1 cellular context compared by ENCODE assay signal in the genomic region with DNA sequence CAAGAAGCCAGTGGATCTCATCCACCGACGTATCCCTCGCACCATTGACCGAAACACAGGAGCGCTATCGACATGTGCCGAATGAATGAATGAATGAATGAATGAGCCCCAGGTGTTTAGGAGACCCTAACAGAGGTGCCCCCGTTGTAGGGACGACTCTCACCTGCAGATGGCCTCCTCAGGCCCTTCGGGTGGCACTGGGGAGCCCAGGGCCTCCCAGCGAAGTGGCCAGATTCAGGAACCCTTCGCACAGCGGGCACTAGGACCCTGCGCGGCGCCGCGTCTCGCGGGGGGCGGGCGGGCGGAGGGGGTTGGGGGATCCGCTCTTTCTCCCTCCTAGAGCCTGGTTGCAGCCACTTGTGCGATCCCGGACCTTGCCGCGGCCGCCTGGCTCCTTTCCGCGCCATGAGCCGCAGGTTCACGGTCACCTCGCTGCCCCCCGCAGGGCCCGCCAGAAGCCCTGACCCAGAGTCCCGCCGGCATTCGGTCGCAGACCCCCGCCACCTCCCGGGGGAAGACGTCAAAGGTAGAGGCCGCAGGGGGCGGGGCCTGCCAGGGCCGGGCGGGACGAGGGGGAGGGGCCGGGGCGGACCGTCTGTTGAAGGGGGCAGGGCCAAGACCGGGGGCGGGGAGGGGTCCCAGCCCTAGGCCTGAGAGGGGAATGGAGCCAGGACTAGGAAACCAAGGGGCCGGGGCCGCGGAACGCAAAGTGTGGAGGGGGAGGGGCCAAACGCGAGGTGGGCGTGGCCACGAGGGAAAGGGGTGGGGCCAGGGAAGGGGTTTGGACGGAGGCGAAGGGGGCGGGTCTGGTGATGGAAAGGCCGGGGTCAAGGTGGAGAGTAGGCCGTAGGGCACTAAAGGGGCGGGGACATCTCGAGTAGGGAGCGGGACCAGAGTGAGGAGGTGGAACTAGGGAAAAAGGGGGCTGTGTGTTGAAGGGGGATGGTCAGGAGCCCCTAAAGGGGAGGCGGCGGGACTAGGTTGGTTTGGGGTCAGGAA.
TF ChIP-seq lines count a peak whose summit lies in the region.

No MANE protein-coding gene starts in this region.

TF ChIP-seq in HepG2, 621 proteins besides CTCF, POLR2A, EP300 and RAD21 (continues in another document):
- peak; percentile 97 for TF ChIP-seq ZNF24 (IDR thresholded peaks at IDR 0.05)
- peak; percentile 77; the same call in 1 of the 2 replicates for TF ChIP-seq HES4 (CRISPR knock-in tag; IDR thresholded peaks at IDR 0.05; ENCODE audit: borderline replicate concordance)
- TF ChIP-seq ZNF225 (CRISPR knock-in tag; IDR thresholded peaks at IDR 0.05) = no peak
- TF ChIP-seq GABPB1 (CRISPR knock-in tag; IDR thresholded peaks at IDR 0.05) = peak; percentile 64; the same call in 1 of the 2 replicates
- TF ChIP-seq, protein P1, sequence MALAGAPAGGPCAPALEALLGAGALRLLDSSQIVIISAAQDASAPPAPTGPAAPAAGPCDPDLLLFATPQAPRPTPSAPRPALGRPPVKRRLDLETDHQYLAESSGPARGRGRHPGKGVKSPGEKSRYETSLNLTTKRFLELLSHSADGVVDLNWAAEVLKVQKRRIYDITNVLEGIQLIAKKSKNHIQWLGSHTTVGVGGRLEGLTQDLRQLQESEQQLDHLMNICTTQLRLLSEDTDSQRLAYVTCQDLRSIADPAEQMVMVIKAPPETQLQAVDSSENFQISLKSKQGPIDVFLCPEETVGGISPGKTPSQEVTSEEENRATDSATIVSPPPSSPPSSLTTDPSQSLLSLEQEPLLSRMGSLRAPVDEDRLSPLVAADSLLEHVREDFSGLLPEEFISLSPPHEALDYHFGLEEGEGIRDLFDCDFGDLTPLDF (CRISPR knock-in tag; IDR thresholded peaks at IDR 0.05) = no peak
- TF ChIP-seq CHCHD3 (CRISPR knock-in tag; IDR thresholded peaks at IDR 0.05) = no peak
- TF ChIP-seq NPAS2 (CRISPR knock-in tag; IDR thresholded peaks at IDR 0.05; ENCODE audit: borderline replicate concordance) = no peak
- TF ChIP-seq, protein P2, sequence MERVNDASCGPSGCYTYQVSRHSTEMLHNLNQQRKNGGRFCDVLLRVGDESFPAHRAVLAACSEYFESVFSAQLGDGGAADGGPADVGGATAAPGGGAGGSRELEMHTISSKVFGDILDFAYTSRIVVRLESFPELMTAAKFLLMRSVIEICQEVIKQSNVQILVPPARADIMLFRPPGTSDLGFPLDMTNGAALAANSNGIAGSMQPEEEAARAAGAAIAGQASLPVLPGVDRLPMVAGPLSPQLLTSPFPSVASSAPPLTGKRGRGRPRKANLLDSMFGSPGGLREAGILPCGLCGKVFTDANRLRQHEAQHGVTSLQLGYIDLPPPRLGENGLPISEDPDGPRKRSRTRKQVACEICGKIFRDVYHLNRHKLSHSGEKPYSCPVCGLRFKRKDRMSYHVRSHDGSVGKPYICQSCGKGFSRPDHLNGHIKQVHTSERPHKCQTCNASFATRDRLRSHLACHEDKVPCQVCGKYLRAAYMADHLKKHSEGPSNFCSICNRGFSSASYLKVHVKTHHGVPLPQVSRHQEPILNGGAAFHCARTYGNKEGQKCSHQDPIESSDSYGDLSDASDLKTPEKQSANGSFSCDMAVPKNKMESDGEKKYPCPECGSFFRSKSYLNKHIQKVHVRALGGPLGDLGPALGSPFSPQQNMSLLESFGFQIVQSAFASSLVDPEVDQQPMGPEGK (CRISPR knock-in tag; IDR thresholded peaks at IDR 0.05) = peak; percentile 73
- TF ChIP-seq GABPA (IDR thresholded peaks at IDR 0.05; ENCODE audit: low read depth, low read length) = no peak
- no peak; the same call in 1 of the 2 replicates for TF ChIP-seq GABPA (CRISPR knock-in tag; IDR thresholded peaks at IDR 0.05; ENCODE audit: low read depth)
- peak; percentile 16; the same call in 1 of the 2 replicates for TF ChIP-seq ZNF124 (CRISPR knock-in tag; IDR thresholded peaks at IDR 0.05)
- peak; percentile 68; the same call in 1 of the 2 replicates for TF ChIP-seq ZNF782 (CRISPR knock-in tag; IDR thresholded peaks at IDR 0.05; ENCODE audit: borderline replicate concordance)
- TF ChIP-seq, protein P3, sequence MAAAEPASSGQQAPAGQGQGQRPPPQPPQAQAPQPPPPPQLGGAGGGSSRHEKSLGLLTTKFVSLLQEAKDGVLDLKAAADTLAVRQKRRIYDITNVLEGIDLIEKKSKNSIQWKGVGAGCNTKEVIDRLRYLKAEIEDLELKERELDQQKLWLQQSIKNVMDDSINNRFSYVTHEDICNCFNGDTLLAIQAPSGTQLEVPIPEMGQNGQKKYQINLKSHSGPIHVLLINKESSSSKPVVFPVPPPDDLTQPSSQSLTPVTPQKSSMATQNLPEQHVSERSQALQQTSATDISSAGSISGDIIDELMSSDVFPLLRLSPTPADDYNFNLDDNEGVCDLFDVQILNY (CRISPR knock-in tag; conservative IDR thresholded peaks at IDR 0.05) = no peak; the same call in 1 of the 2 replicates
- TF ChIP-seq PHF8 (CRISPR knock-in tag; IDR thresholded peaks at IDR 0.05) = peak; percentile 84
- TF ChIP-seq NCOR1 (IDR thresholded peaks at IDR 0.05; ENCODE audit: borderline replicate concordance, low read length) = peak; percentile 40; the same call in 1 of the 2 replicates
- no peak for TF ChIP-seq REXO4 (CRISPR knock-in tag; IDR thresholded peaks at IDR 0.05; ENCODE audit: borderline replicate concordance)
- TF ChIP-seq, protein P4, sequence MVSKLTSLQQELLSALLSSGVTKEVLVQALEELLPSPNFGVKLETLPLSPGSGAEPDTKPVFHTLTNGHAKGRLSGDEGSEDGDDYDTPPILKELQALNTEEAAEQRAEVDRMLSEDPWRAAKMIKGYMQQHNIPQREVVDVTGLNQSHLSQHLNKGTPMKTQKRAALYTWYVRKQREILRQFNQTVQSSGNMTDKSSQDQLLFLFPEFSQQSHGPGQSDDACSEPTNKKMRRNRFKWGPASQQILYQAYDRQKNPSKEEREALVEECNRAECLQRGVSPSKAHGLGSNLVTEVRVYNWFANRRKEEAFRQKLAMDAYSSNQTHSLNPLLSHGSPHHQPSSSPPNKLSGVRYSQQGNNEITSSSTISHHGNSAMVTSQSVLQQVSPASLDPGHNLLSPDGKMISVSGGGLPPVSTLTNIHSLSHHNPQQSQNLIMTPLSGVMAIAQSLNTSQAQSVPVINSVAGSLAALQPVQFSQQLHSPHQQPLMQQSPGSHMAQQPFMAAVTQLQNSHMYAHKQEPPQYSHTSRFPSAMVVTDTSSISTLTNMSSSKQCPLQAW (CRISPR knock-in tag; IDR thresholded peaks at IDR 0.05) = peak; percentile 63; the same call in 1 of the 2 replicates
- no peak for TF ChIP-seq ZBTB21 (CRISPR knock-in tag; IDR thresholded peaks at IDR 0.05)
- 0 out of 2 replicates have a peak, but pooled peaks have one; percentile 53 for TF ChIP-seq ZNF510 (CRISPR knock-in tag; IDR thresholded peaks at IDR 0.05; ENCODE audit: low read depth)
- TF ChIP-seq PAWR (CRISPR knock-in tag; IDR thresholded peaks at IDR 0.05; ENCODE audit: borderline replicate concordance) = no peak
- TF ChIP-seq, protein P5, sequence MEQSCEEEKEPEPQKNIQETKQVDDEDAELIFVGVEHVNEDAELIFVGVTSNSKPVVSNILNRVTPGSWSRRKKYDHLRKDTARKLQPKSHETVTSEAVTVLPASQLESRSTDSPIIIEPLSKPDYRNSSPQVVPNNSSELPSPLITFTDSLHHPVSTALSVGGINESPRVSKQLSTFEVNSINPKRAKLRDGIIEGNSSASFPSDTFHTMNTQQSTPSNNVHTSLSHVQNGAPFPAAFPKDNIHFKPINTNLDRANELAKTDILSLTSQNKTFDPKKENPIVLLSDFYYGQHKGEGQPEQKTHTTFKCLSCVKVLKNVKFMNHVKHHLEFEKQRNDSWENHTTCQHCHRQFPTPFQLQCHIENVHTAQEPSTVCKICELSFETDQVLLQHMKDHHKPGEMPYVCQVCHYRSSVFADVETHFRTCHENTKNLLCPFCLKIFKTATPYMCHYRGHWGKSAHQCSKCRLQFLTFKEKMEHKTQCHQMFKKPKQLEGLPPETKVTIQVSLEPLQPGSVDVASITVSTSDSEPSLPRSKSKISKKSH (CRISPR knock-in tag; IDR thresholded peaks at IDR 0.05; ENCODE audit: borderline replicate concordance) = 0 out of 2 replicates have a peak, but pooled peaks have one; percentile 73
- TF ChIP-seq ZFY (CRISPR knock-in tag; IDR thresholded peaks at IDR 0.05) = peak; percentile 79
- no peak for TF ChIP-seq ZFP36L2 (CRISPR knock-in tag; IDR thresholded peaks at IDR 0.05)
- TF ChIP-seq ZNF747 (CRISPR knock-in tag; IDR thresholded peaks at IDR 0.05; ENCODE audit: borderline replicate concordance) = no peak
- TF ChIP-seq ZNF543 (CRISPR knock-in tag; IDR thresholded peaks at IDR 0.05) = no peak
- TF ChIP-seq NR2F1 (CRISPR knock-in tag; IDR thresholded peaks at IDR 0.05) = peak in 1 of 2 experiments; percentile 71; a peak in 3 of 4 replicates
- TF ChIP-seq, protein P6, sequence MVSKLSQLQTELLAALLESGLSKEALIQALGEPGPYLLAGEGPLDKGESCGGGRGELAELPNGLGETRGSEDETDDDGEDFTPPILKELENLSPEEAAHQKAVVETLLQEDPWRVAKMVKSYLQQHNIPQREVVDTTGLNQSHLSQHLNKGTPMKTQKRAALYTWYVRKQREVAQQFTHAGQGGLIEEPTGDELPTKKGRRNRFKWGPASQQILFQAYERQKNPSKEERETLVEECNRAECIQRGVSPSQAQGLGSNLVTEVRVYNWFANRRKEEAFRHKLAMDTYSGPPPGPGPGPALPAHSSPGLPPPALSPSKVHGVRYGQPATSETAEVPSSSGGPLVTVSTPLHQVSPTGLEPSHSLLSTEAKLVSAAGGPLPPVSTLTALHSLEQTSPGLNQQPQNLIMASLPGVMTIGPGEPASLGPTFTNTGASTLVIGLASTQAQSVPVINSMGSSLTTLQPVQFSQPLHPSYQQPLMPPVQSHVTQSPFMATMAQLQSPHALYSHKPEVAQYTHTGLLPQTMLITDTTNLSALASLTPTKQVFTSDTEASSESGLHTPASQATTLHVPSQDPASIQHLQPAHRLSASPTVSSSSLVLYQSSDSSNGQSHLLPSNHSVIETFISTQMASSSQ (IDR thresholded peaks at IDR 0.05; ENCODE audit: low read depth) = no peak
- TF ChIP-seq, protein P6 (CRISPR knock-in tag; IDR thresholded peaks at IDR 0.05; ENCODE audit: borderline replicate concordance) = peak; percentile 22; the same call in 1 of the 2 replicates
- no peak for TF ChIP-seq GFI1 (CRISPR knock-in tag; IDR thresholded peaks at IDR 0.05; ENCODE audit: borderline replicate concordance)
- peak; percentile 14; the same call in 1 of the 2 replicates for TF ChIP-seq ZNF614 (CRISPR knock-in tag; IDR thresholded peaks at IDR 0.05; ENCODE audit: borderline replicate concordance)
- TF ChIP-seq TAF1 (CRISPR knock-in tag; IDR thresholded peaks at IDR 0.05) = 0 out of 2 replicates have a peak, but pooled peaks have one; percentile 29
- peak; percentile 58 for TF ChIP-seq HOXA3 (CRISPR knock-in tag; IDR thresholded peaks at IDR 0.05)
- TF ChIP-seq TBX2 (CRISPR knock-in tag; IDR thresholded peaks at IDR 0.05; ENCODE audit: borderline replicate concordance) = peak; percentile 45; the same call in 1 of the 2 replicates
- TF ChIP-seq YEATS4 (CRISPR knock-in tag; IDR thresholded peaks at IDR 0.05; ENCODE audit: borderline replicate concordance) = no peak; the same call in 1 of the 2 replicates
- no peak for TF ChIP-seq ELF4 (CRISPR knock-in tag; IDR thresholded peaks at IDR 0.05; ENCODE audit: borderline replicate concordance)
- no peak for TF ChIP-seq ZNF484 (CRISPR knock-in tag; IDR thresholded peaks at IDR 0.05; ENCODE audit: borderline replicate concordance, low read depth)
- TF ChIP-seq RBFOX2 (IDR thresholded peaks at IDR 0.05; ENCODE audit: low read depth, low read length) = peak; percentile 60
- TF ChIP-seq, protein P7, sequence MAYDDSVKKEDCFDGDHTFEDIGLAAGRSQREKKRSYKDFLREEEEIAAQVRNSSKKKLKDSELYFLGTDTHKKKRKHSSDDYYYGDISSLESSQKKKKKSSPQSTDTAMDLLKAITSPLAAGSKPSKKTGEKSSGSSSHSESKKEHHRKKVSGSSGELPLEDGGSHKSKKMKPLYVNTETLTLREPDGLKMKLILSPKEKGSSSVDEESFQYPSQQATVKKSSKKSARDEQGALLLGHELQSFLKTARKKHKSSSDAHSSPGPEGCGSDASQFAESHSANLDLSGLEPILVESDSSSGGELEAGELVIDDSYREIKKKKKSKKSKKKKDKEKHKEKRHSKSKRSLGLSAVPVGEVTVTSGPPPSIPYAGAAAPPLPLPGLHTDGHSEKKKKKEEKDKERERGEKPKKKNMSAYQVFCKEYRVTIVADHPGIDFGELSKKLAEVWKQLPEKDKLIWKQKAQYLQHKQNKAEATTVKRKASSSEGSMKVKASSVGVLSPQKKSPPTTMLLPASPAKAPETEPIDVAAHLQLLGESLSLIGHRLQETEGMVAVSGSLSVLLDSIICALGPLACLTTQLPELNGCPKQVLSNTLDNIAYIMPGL (CRISPR knock-in tag; IDR thresholded peaks at IDR 0.05; ENCODE audit: borderline replicate concordance in 1 of 2, low read depth in 1 of 2) = peak in 1 of 2 experiments; percentile 88; a peak in 3 of 4 replicates
- TF ChIP-seq CREM (IDR thresholded peaks at IDR 0.05) = peak; percentile 19
- no peak for TF ChIP-seq CREM (CRISPR knock-in tag; IDR thresholded peaks at IDR 0.05)
- no peak; the same call in 1 of the 2 replicates for TF ChIP-seq ZNF121 (CRISPR knock-in tag; IDR thresholded peaks at IDR 0.05)
- TF ChIP-seq, protein P8, sequence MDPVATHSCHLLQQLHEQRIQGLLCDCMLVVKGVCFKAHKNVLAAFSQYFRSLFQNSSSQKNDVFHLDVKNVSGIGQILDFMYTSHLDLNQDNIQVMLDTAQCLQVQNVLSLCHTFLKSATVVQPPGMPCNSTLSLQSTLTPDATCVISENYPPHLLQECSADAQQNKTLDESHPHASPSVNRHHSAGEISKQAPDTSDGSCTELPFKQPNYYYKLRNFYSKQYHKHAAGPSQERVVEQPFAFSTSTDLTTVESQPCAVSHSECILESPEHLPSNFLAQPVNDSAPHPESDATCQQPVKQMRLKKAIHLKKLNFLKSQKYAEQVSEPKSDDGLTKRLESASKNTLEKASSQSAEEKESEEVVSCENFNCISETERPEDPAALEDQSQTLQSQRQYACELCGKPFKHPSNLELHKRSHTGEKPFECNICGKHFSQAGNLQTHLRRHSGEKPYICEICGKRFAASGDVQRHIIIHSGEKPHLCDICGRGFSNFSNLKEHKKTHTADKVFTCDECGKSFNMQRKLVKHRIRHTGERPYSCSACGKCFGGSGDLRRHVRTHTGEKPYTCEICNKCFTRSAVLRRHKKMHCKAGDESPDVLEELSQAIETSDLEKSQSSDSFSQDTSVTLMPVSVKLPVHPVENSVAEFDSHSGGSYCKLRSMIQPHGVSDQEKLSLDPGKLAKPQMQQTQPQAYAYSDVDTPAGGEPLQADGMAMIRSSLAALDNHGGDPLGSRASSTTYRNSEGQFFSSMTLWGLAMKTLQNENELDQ (CRISPR knock-in tag; IDR thresholded peaks at IDR 0.05; ENCODE audit: borderline replicate concordance) = no peak; the same call in 1 of the 2 replicates
